ENCODE assay signal across 21 cellular contexts in genomic region chr11:13310443-13310842, GRCh38. TPM values are rescaled to one million over a fixed set of nuclear protein-coding genes. Genes with fewer than 3 reads are reported as not detected.
A peak's percentile ranks its signal among the peaks of the same experiment; 100 is the strongest.
DNase-seq lines count a peak whose midpoint lies in the region; ATAC-seq, FAIRE-seq and TF ChIP-seq lines count a peak whose summit lies in the region.
"Had no signal": no experiment of that assay in that cellular context is flagged by ENCODE, and none has a peak within 500 bp of the region (broad histone marks: within the 10 kb centered on the region; RNA-seq: fewer than 3 reads in every experiment).

No MANE protein-coding gene starts in this region.

- no peak for FAIRE-seq in K562 (lab: Jason Lieb, UNC)
- FAIRE-seq: GM12892, HepG2 had no signal

- CTCF ChIA-PET in K562 (lab: Yijun Ruan, JAX; ENCODE audit: low intra/inter-chr PET ratio), result no interaction called here

- no peaks in the 10 kb centered on the region; the same call in 1 of the 2 replicates for H4K20me1 ChIP-seq in K562 (replicated peaks; ENCODE audit: control insufficient read depth, insufficient read depth, low read length)

- H3K9me1 ChIP-seq in K562 (ENCODE audit: control insufficient read depth, insufficient read depth, low read length), result no peaks in the 10 kb centered on the region

- no peak for TF ChIP-seq CTCF in K562 (IDR thresholded peaks at IDR 0.05 in 2 of 3, conservative IDR thresholded peaks at IDR 0.05 in 1 of 3; ENCODE audit: insufficient read depth in 2 of 3, low read depth in 1 of 3, low read length in 3 of 3)
- TF ChIP-seq CTCF in BE2C (IDR thresholded peaks at IDR 0.05; ENCODE audit: low read depth, low read length), result no peak

- H3K4ac ChIP-seq in mesenchymal stem cell (ENCODE audit: low read depth in 1 of 2, low read length in 2 of 2), result no peak overlapping the region

- intact Hi-C loops in K562 (cut with micrococcal nuclease), result no loop called here

- no peak overlapping the region for H4K91ac ChIP-seq in mesenchymal stem cell (ENCODE audit: low read length)

- H2BK12ac ChIP-seq in mesenchymal stem cell (ENCODE audit: low read length in 2 of 2), result no peak overlapping the region

- H3K4me1 ChIP-seq in K562 (replicated peaks in 1 of 2; ENCODE audit: control insufficient read depth in 2 of 2, insufficient read depth in 2 of 2, low read length in 2 of 2) (no peaks in the 10 kb centered on the region; a peak in 1 of 5 replicates), mesenchymal stem cell (ENCODE audit: control insufficient read depth, insufficient read depth, low read depth, low read length) (peaks cover 2% of the 10 kb centered on the region), BE2C (no peaks in the 10 kb centered on the region)

- H3K27me3 ChIP-seq in K562 (ENCODE audit: control insufficient read depth in 2 of 2, insufficient read depth in 2 of 2, low read length in 2 of 2), result peaks cover 8 to 60% of the 10 kb centered on the region in 2 experiments; a peak in 4 of 5 replicates
- H3K27me3 ChIP-seq in mesenchymal stem cell (ENCODE audit: control insufficient read depth in 1 of 2, insufficient read depth in 1 of 2, low read length in 2 of 2), result no peaks in the 10 kb centered on the region
- H3K27me3 ChIP-seq in BE2C, result no peaks in the 10 kb centered on the region
- H3K27me3 ChIP-seq: MG63 had no signal

- H3K14ac ChIP-seq in mesenchymal stem cell (ENCODE audit: low read length in 2 of 2), result no peak overlapping the region

- H3K4me3 ChIP-seq in K562 (no peak overlapping the region), mesenchymal stem cell (ENCODE audit: insufficient read depth in 1 of 2, low read depth in 1 of 2, low read length in 2 of 2) (no peak overlapping the region), BE2C (ENCODE audit: low read depth, low read length) (no peak overlapping the region)
- H3K4me3 ChIP-seq: MG63, SK-N-MC had no signal

- POLR2A ChIA-PET in K562 (lab: Yijun Ruan, JAX), result interaction anchor here (0.7 kb wide), 1 partner anchor 9 kb away, joined by 4 read pairs; no protein-coding TSS in a partner anchor

- H3K79me1 ChIP-seq in mesenchymal stem cell (replicated peaks; ENCODE audit: low read length, poor library complexity, severe bottlenecking), result peaks cover 52% of the 10 kb centered on the region

- H2AFZ ChIP-seq in K562 (ENCODE audit: low read depth, low read length), result no peak overlapping the region
- no peak overlapping the region for H2AFZ ChIP-seq in mesenchymal stem cell (ENCODE audit: low read depth, low read length)

- H3K4me2 ChIP-seq in K562 (ENCODE audit: insufficient read depth, low read length), result no peak overlapping the region
- no peak overlapping the region for H3K4me2 ChIP-seq in mesenchymal stem cell (ENCODE audit: low read length, poor library complexity, severe bottlenecking)

- no peak for TF ChIP-seq EP300 in K562 (IDR thresholded peaks at IDR 0.05; ENCODE audit: low read length)

- no peak overlapping the region for H3K18ac ChIP-seq in mesenchymal stem cell (ENCODE audit: low read depth in 1 of 2, low read length in 2 of 2)

- H3K9ac ChIP-seq in K562 (ENCODE audit: insufficient read depth in 1 of 2, low read depth in 2 of 2, low read length in 2 of 2) (no peak overlapping the region), mesenchymal stem cell (ENCODE audit: low read length) (no peak overlapping the region)

- no peak for TF ChIP-seq RAD21 in K562 (CRISPR knock-in tag; conservative IDR thresholded peaks at IDR 0.05 in 1 of 2, IDR thresholded peaks at IDR 0.05 in 1 of 2)

- H3K23ac ChIP-seq in mesenchymal stem cell (ENCODE audit: low read length in 2 of 2), result no peak overlapping the region

- BruUV-seq in K562 (replicated peaks; lab: Mats Ljungman, UMichigan), result no TSS peak

- H2BK15ac ChIP-seq in mesenchymal stem cell (ENCODE audit: low read depth, poor library complexity, severe bottlenecking), result no peak overlapping the region

- H3K79me2 ChIP-seq in K562 (ENCODE audit: control insufficient read depth, insufficient read depth, low read length), result no peaks in the 10 kb centered on the region

- H3K9me3 ChIP-seq in K562 (replicated peaks; ENCODE audit: control insufficient read depth, insufficient read depth, low read depth, low read length) (no peaks in the 10 kb centered on the region), mesenchymal stem cell (ENCODE audit: control insufficient read depth, low read length) (no peaks in the 10 kb centered on the region), BE2C (no peaks in the 10 kb centered on the region)
- H3K9me3 ChIP-seq: MG63 had no signal

- H3K27ac ChIP-seq in K562 (ENCODE audit: extremely low read depth, low read depth, low read length) (no peak overlapping the region), mesenchymal stem cell (ENCODE audit: low read length, poor library complexity, severe bottlenecking) (no peak overlapping the region)
- H3K27ac ChIP-seq: SK-N-MC had no signal

- no peak overlapping the region for H2AK5ac ChIP-seq in mesenchymal stem cell (ENCODE audit: low read length, severe bottlenecking)

- in situ Hi-C loops in K562 (cut with MboI), result no loop called here

- H2BK120ac ChIP-seq in mesenchymal stem cell (ENCODE audit: low read depth, low read length), result no peak overlapping the region

- TF ChIP-seq POLR2A in K562 (conservative IDR thresholded peaks at IDR 0.05), result no peak

- no peak overlapping the region for H2BK5ac ChIP-seq in mesenchymal stem cell (ENCODE audit: low read depth, low read length, poor library complexity, severe bottlenecking)

- ATAC-seq in K562, result no peak
- ATAC-seq: HepG2 had no signal

- 2% methylated on average over 6 of the region's 6 CpGs for WGBS in K562 (ENCODE audit: insufficient coverage, low coverage, missing lambda C conversion rate)
- WGBS in mesenchymal stem cell, result 90% methylated on average over 6 of the region's 6 CpGs

- DNase-seq in NCI-H748 (lab: John Stamatoyannopoulos, UW; ENCODE audit: unreplicated experiment) (peak; percentile 20), NCI-H748 treated with DMSO at 0.1 percent for 48 hours (lab: John Stamatoyannopoulos, UW) (no peak), NCI-H345 treated with DMSO at 0.1 percent for 48 hours (lab: John Stamatoyannopoulos, UW; ENCODE audit: unreplicated experiment) (peak; percentile 50), K562 (ENCODE audit: extremely low read depth in 1 of 4, low spot score in 3 of 4) (no peak), mesenchymal stem cell (peak; percentile 32), NCI-H187 treated with DMSO at 0.1 percent for 48 hours (lab: John Stamatoyannopoulos, UW) (no peak), DMS153 (lab: John Stamatoyannopoulos, UW) (no peak), BE2C (no peak)
- DNase-seq: 8988T, ACHN, Calu3, DND-41, MG63, NCI-H1105 treated with DMSO at 0.1 percent for 48 hours, NCI-H146, NCI-H2029 treated with DMSO at 0.1 percent for 48 hours, NCI-H510A treated with DMSO at 0.1 percent for 48 hours, SHP77 treated with DMSO at 0.1 percent for 48 hours had no signal

- no peaks in the 10 kb centered on the region for H3K36me3 ChIP-seq in K562 (ENCODE audit: control insufficient read depth, insufficient read depth, low read length)
- peaks cover 11 to 13% of the 10 kb centered on the region in 2 experiments for H3K36me3 ChIP-seq in mesenchymal stem cell (ENCODE audit: control insufficient read depth in 1 of 2, insufficient read depth in 2 of 2, low read depth in 1 of 2, low read length in 2 of 2)
- no peaks in the 10 kb centered on the region for H3K36me3 ChIP-seq in BE2C
- H3K36me3 ChIP-seq: MG63 had no signal

- no peak overlapping the region for H4K8ac ChIP-seq in mesenchymal stem cell (ENCODE audit: low read length)

RNA-seq across cellular contexts. Expression of gene BMAL1, which starts 32.9 kb away (rescaled TPM):
- total RNA-seq in K562 (2011; cell fraction: chromatin; rRNA removed; ENCODE audit: low replicate concordance), result 1.2 and 2.3 TPM in 2 replicates
- 0.83 and 1.1 TPM in 2 replicates for total RNA-seq in K562 (2011; cell fraction: nucleolus; rRNA removed)
- total RNA-seq in K562 (2011; cell fraction: nucleoplasm; rRNA removed), result 1.3 and 2.4 TPM in 2 replicates
- total RNA-seq in K562 (2014; rRNA removed) (0.57 and 2.4 TPM in 2 replicates), K562 (2014; rRNA removed; fragmentation: Illumina TruSeq; extraction: Trizol) (1.5 and 2.6 TPM in 2 replicates), K562 (2015; rRNA removed; fragmentation: Illumina TruSeq; extraction: Trizol) (0.54 and 0.64 TPM in 2 replicates), K562 (2021) (0.64 and 2.1 TPM in 2 replicates)
- polyA plus RNA-seq in K562 (2011; rRNA removed) (0.40 and 0.45 TPM in 2 replicates), K562 (2014; fragmentation: Illumina TruSeq; extraction: Trizol) (1.0 and 1.1 TPM in 2 replicates), K562 (2014; fragmentation: Nextera tagmentation; extraction: Ambion mirVana) (under 1 TPM; 0.14 to 0.24 TPM), K562 (2014; rRNA removed) (1.1 and 4.4 TPM in 2 replicates)
- 0.21 and 0.40 TPM in 2 replicates for polyA plus RNA-seq in K562 (2011; cell fraction: cytosol; rRNA removed)
- 0.65 and 1.0 TPM in 2 replicates for polyA plus RNA-seq in K562 (2011; cell fraction: nucleus; rRNA removed)
- 0.83 and 2.1 TPM in 2 replicates for polyA plus RNA-seq in K562 (2012)
- 0.24 and 0.25 TPM in 2 replicates for polyA minus RNA-seq in K562 (2011; rRNA and poly(A)+ RNA removed)
- polyA minus RNA-seq in K562 (2011; cell fraction: cytosol; rRNA and poly(A)+ RNA removed), result not detected in 2 replicates
- 0.54 and 0.89 TPM in 2 replicates for polyA minus RNA-seq in K562 (2011; cell fraction: nucleus; rRNA and poly(A)+ RNA removed)
- polyA plus RNA-seq in mesenchymal stem cell (2013, experiment 1 of 2), result 9.0 TPM
- 10.0 TPM for polyA plus RNA-seq in mesenchymal stem cell (2013, experiment 2 of 2)
- 2.4 TPM for polyA plus RNA-seq in BE2C (2012; ENCODE audit: insufficient read depth, insufficient read length, low read depth)

Comparison
In these comparisons a context has a peak if more than half of its experiments do, and no peak if none do; other contexts are left out.
1. DNase-seq: peak in NCI-H748 (single experiment), NCI-H345 treated with DMSO at 0.1 percent for 48 hours (single experiment) and mesenchymal stem cell (single experiment); none in NCI-H748 treated with DMSO at 0.1 percent for 48 hours (single experiment), K562 (0 of 4), NCI-H187 treated with DMSO at 0.1 percent for 48 hours (single experiment), DMS153 (single experiment) and BE2C (single experiment).